Comparison of ENCODE assay signal across 19 cellular contexts in the genomic region with DNA sequence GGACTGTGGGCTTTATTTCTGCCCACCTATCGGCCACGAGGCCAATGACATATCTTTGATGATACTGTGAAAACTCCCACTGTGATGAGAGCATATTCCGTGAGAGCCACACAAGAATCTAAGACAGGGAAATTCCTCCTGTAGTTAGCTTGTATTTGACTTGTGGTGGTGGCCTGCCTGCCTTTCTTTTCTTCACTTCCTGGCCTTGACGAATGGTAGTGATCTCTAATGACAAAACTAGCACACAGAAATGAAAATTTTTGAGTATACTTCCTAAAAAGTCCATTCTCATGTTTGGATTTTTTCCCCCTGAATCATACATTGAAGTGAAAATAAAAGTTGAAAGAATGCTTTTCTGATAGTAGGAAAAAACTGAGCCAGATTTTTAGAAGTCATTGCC.
DNase-seq lines count a peak whose midpoint lies in the region; ATAC-seq and TF ChIP-seq lines count a peak whose summit lies in the region.
"Had no signal": no experiment of that assay in that cellular context is flagged by ENCODE, and none has a peak within 500 bp of the region (broad histone marks: within the 10 kb centered on the region; RNA-seq: fewer than 3 reads in every experiment).

No MANE protein-coding gene starts in this region.

- H3K9me3 Mint-ChIP-seq in CD8-positive, alpha-beta T cell = no peaks in the 10 kb centered on the region
- H3K9me3 Mint-ChIP-seq in naive B cell = peaks cover 0 to 3% (median 0%) of the 10 kb centered on the region in 7 donors
- no peaks in the 10 kb centered on the region for H3K9me3 Mint-ChIP-seq in activated CD4-positive, alpha-beta memory T cell treated with anti-CD3 and anti-CD28 coated beads for 36 hours
- H3K9me3 Mint-ChIP-seq: brain; CD4-positive, CD25-positive, alpha-beta regulatory T cell had no signal

- intact Hi-C loops in CD8-positive, alpha-beta T cell (cut with DNase I, micrococcal nuclease) = no loop called here
- intact Hi-C loops in activated CD4-positive, alpha-beta memory T cell treated with anti-CD3 and anti-CD28 coated beads for 36 hours (cut with micrococcal nuclease) = no loop called here

- DNase-seq in CD8-positive, alpha-beta T cell = no peak
- peak; percentile 29 for DNase-seq in LHCN-M2 (ENCODE audit: low read depth)
- DNase-seq in dedifferentiated amniotic fluid mesenchymal stem cell (ENCODE audit: extremely low spot score) = peak; percentile 38
- no peak for DNase-seq in naive B cell
- no peak for DNase-seq in activated CD4-positive, alpha-beta memory T cell treated with anti-CD3 and anti-CD28 coated beads for 36 hours
- DNase-seq: activated CD8-positive, alpha-beta memory T cell treated with anti-CD3 and anti-CD28 coated beads for 24 hours; CD4-positive, CD25-positive, alpha-beta regulatory T cell; NCI-H1048; NCI-H2171; posterior cingulate gyrus; stimulated activated naive CD4-positive, alpha-beta T cell; SW 1271; upper lobe of left lung had no signal

- no peak for ATAC-seq in CD8-positive, alpha-beta T cell
- ATAC-seq in naive B cell (ENCODE audit: low read depth in 2 of 2) = no peak
- ATAC-seq in HG03520 (IDR thresholded peaks at IDR 0.05; ENCODE audit: unreplicated experiment) = no peak
- no peak for ATAC-seq in HG02852 (IDR thresholded peaks at IDR 0.05; ENCODE audit: unreplicated experiment)
- ATAC-seq in HG03565 (IDR thresholded peaks at IDR 0.05; ENCODE audit: unreplicated experiment) = no peak
- ATAC-seq: K562 had no signal

- H3K4me1 ChIP-seq in CD8-positive, alpha-beta T cell (ENCODE audit: insufficient read depth, low read length) = no peaks in the 10 kb centered on the region
- H3K4me1 ChIP-seq: upper lobe of left lung had no signal

- H3K4me3 ChIP-seq in CD8-positive, alpha-beta T cell (ENCODE audit: low read depth, low read length) = no peak overlapping the region
- H3K4me3 ChIP-seq: K562, skin epidermis, upper lobe of left lung had no signal

- no peaks in the 10 kb centered on the region for H3K9me3 ChIP-seq in CD8-positive, alpha-beta T cell (ENCODE audit: low read length)
- H3K9me3 ChIP-seq: upper lobe of left lung had no signal

- CTCF ChIA-PET in CD8-positive, alpha-beta T cell (lab: Charles Lee) = interaction anchor here (1.5 to 2.2 kb wide), 2 partner anchors 103 to 230 kb away, joined by 3 to 6 read pairs; no protein-coding TSS in a partner anchor
- CTCF ChIA-PET in activated CD4-positive, alpha-beta memory T cell treated with anti-CD3 and anti-CD28 coated beads for 36 hours (lab: Charles Lee) = interaction anchor here (0.9 kb wide), 1 partner anchor 226 kb away, joined by 3 read pairs; no protein-coding TSS in a partner anchor

- H3K27me3 ChIP-seq in CD8-positive, alpha-beta T cell (ENCODE audit: insufficient read depth, low read length) = no peaks in the 10 kb centered on the region
- H3K27me3 ChIP-seq: upper lobe of left lung had no signal

- H3K36me3 ChIP-seq in CD8-positive, alpha-beta T cell (ENCODE audit: insufficient read depth, low read length) = peaks cover 9% of the 10 kb centered on the region

- peaks cover 4% of the 10 kb centered on the region for H3K4me1 Mint-ChIP-seq in CD8-positive, alpha-beta T cell (ENCODE audit: low read depth)
- H3K4me1 Mint-ChIP-seq in naive B cell = peaks cover 29 to 32% (median 30%) of the 10 kb centered on the region in 3 donors
- H3K4me1 Mint-ChIP-seq in activated CD4-positive, alpha-beta memory T cell treated with anti-CD3 and anti-CD28 coated beads for 36 hours (ENCODE audit: low read depth) = no peaks in the 10 kb centered on the region

- peak overlapping the region; percentile 11 for H3K27ac Mint-ChIP-seq in CD8-positive, alpha-beta T cell
- H3K27ac Mint-ChIP-seq in naive B cell = peak overlapping the region in 4 of 6 donors; percentile 49 to 87 (median 62)
- no peak overlapping the region for H3K27ac Mint-ChIP-seq in activated CD4-positive, alpha-beta memory T cell treated with anti-CD3 and anti-CD28 coated beads for 36 hours
- H3K27ac Mint-ChIP-seq: brain had no signal

- no peaks in the 10 kb centered on the region for H3K27me3 Mint-ChIP-seq in CD8-positive, alpha-beta T cell (ENCODE audit: low read depth)
- H3K27me3 Mint-ChIP-seq in naive B cell = no peaks in the 10 kb centered on the region
- no peaks in the 10 kb centered on the region for H3K27me3 Mint-ChIP-seq in activated CD4-positive, alpha-beta memory T cell treated with anti-CD3 and anti-CD28 coated beads for 36 hours
- H3K27me3 Mint-ChIP-seq: brain; CD4-positive, CD25-positive, alpha-beta regulatory T cell had no signal

- peaks cover 78% of the 10 kb centered on the region for H3K36me3 Mint-ChIP-seq in CD8-positive, alpha-beta T cell
- H3K36me3 Mint-ChIP-seq in naive B cell = peaks cover 54 to 57% of the 10 kb centered on the region in 2 donors
- peaks cover 45% of the 10 kb centered on the region for H3K36me3 Mint-ChIP-seq in activated CD4-positive, alpha-beta memory T cell treated with anti-CD3 and anti-CD28 coated beads for 36 hours

- no peak overlapping the region for H3K4me3 Mint-ChIP-seq in CD8-positive, alpha-beta T cell
- no peak overlapping the region for H3K4me3 Mint-ChIP-seq in naive B cell
- H3K4me3 Mint-ChIP-seq in activated CD4-positive, alpha-beta memory T cell treated with anti-CD3 and anti-CD28 coated beads for 36 hours = no peak overlapping the region
- H3K4me3 Mint-ChIP-seq: brain; CD4-positive, CD25-positive, alpha-beta regulatory T cell had no signal

- no peak overlapping the region for H3K27ac ChIP-seq in CD8-positive, alpha-beta T cell (ENCODE audit: low read depth, low read length)
- H3K27ac ChIP-seq: upper lobe of left lung had no signal

- TF ChIP-seq CTCF in CD8-positive, alpha-beta T cell (IDR thresholded peaks at IDR 0.05) = no peak

- POLR2A ChIA-PET in CD8-positive, alpha-beta T cell (lab: Charles Lee) = no interaction called here
- POLR2A ChIA-PET in activated CD4-positive, alpha-beta memory T cell treated with anti-CD3 and anti-CD28 coated beads for 36 hours (lab: Charles Lee) = no interaction called here

Comparison
In these comparisons a context has a peak if more than half of its experiments do, and no peak if none do; other contexts are left out.
1. DNase-seq: peak in LHCN-M2 (single experiment) and dedifferentiated amniotic fluid mesenchymal stem cell (single experiment); none in CD8-positive, alpha-beta T cell (0 of 7), naive B cell (single experiment) and activated CD4-positive, alpha-beta memory T cell treated with anti-CD3 and anti-CD28 coated beads for 36 hours (single experiment).